In genomic region chr1:8051650-8052049, GRCh38 we compare ENCODE assay signal across 28 cellular contexts.
"Had no signal": no experiment of that assay in that cellular context is flagged by ENCODE, and none has a peak within 500 bp of the region (broad histone marks: within the 10 kb centered on the region; RNA-seq: fewer than 3 reads in every experiment).

No MANE protein-coding gene starts in this region.

- ATAC-seq: activated CD8-positive, alpha-beta memory T cell treated with anti-CD3 and anti-CD28 coated beads, Interleukin-2, amount 10 ng/mL, durations not matched to agents 7 days and 5 days; activated CD8-positive, alpha-beta T cell treated with anti-CD3 and anti-CD28 coated beads, Interleukin-2, amount 10 ng/mL, durations not matched to agents 7 days and 5 days; gastrocnemius medialis; mucosa of descending colon; WTC11 had no signal

- H3K79me2 ChIP-seq: hepatocyte, parathyroid adenoma had no signal

- H3K27me3 Mint-ChIP-seq: activated CD8-positive, alpha-beta memory T cell treated with anti-CD3 and anti-CD28 coated beads, Interleukin-2, amount 10 ng/mL, durations not matched to agents 7 days and 5 days; activated naive CD8-positive, alpha-beta T cell had no signal

- H3K9me3 Mint-ChIP-seq: activated T-helper 2 cell treated with anti-CD3 and anti-CD28 coated beads, Interferon-gamma antibody, Interleukin-2, Interleukin-4, amounts not matched to agents 10 μg/mL and 5 μg/mL and 100 μg/mL, durations not matched to agents 14 hours and 24 hours and 36 hours; central memory CD8-positive, alpha-beta T cell; WTC11 had no signal

- H3K4me1 Mint-ChIP-seq: central memory CD8-positive, alpha-beta T cell; WTC11 had no signal

- H3K4me1 ChIP-seq: parathyroid adenoma had no signal

- H3K36me3 ChIP-seq: gastrocnemius medialis, left ventricle myocardium inferior, right atrium auricular region, thoracic aorta, upper lobe of left lung, vagina had no signal

- H3K4me3 Mint-ChIP-seq: activated CD8-positive, alpha-beta memory T cell treated with anti-CD3 and anti-CD28 coated beads, Interleukin-2, amount 10 ng/mL, durations not matched to agents 7 days and 5 days; activated CD8-positive, alpha-beta T cell treated with anti-CD3 and anti-CD28 coated beads, Interleukin-2, amount 10 ng/mL, durations not matched to agents 7 days and 5 days; activated naive CD8-positive, alpha-beta T cell; central memory CD8-positive, alpha-beta T cell; WTC11 had no signal

- DNase-seq: activated CD4-positive, alpha-beta T cell treated with anti-CD3 and anti-CD28 coated beads for 1 hour; activated CD4-positive, alpha-beta T cell treated with anti-CD3 and anti-CD28 coated beads, Interleukin-2, amount 50 U/mL, for 1 hour; activated CD8-positive, alpha-beta memory T cell treated with anti-CD3 and anti-CD28 coated beads, Interleukin-2, amount 10 ng/mL, durations not matched to agents 7 days and 5 days; activated CD8-positive, alpha-beta T cell treated with anti-CD3 and anti-CD28 coated beads, Interleukin-2, amount 10 ng/mL, durations not matched to agents 7 days and 5 days; activated T-cell treated with anti-CD3 and anti-CD28 coated beads, Interleukin-2, amount 50 U/mL, for 48 hours; anterior cingulate cortex; dermis blood vessel endothelial cell; effector CD8-positive, alpha-beta T cell; gastrocnemius medialis; islet precursor cell; left ventricle myocardium inferior; mucosa of descending colon; nucleus accumbens; stimulated activated CD4-positive, alpha-beta T cell treated with anti-CD3 and anti-CD28 coated beads, Interleukin-2, amount 100 ng/mL, for 48 hours; stimulated activated naive CD4-positive, alpha-beta T cell treated with Interleukin-2 at 50 U/mL for 16 hours; T-helper 2 cell; upper lobe of left lung had no signal

- H2AFZ ChIP-seq: hepatocyte, parathyroid adenoma had no signal

- H3K27ac ChIP-seq: epithelial cell of prostate, gastrocnemius medialis, hepatocyte, left ventricle myocardium inferior, parathyroid adenoma, right atrium auricular region, thoracic aorta, upper lobe of left lung, vagina had no signal

- H3K27me3 ChIP-seq: gastrocnemius medialis, hepatocyte, right atrium auricular region, upper lobe of left lung, vagina had no signal

- H3K27ac Mint-ChIP-seq: activated CD8-positive, alpha-beta memory T cell treated with anti-CD3 and anti-CD28 coated beads, Interleukin-2, amount 10 ng/mL, durations not matched to agents 7 days and 5 days; activated CD8-positive, alpha-beta T cell treated with anti-CD3 and anti-CD28 coated beads, Interleukin-2, amount 10 ng/mL, durations not matched to agents 7 days and 5 days; activated naive CD8-positive, alpha-beta T cell; activated T-helper 2 cell treated with anti-CD3 and anti-CD28 coated beads, Interferon-gamma antibody, Interleukin-2, Interleukin-4, amounts not matched to agents 10 μg/mL and 5 μg/mL and 100 μg/mL, durations not matched to agents 14 hours and 24 hours and 36 hours; WTC11 had no signal

- H3K36me3 Mint-ChIP-seq: activated CD8-positive, alpha-beta memory T cell treated with anti-CD3 and anti-CD28 coated beads, Interleukin-2, amount 10 ng/mL, durations not matched to agents 7 days and 5 days; WTC11 had no signal

- H3K9me3 ChIP-seq: gastrocnemius medialis, left ventricle myocardium inferior, mucosa of descending colon, right atrium auricular region, thoracic aorta, upper lobe of left lung, vagina had no signal

- H3K4me3 ChIP-seq: gastrocnemius medialis, hepatocyte, left ventricle myocardium inferior, lung, mucosa of descending colon, right atrium auricular region, thoracic aorta, upper lobe of left lung, vagina had no signal

- H3K4me2 ChIP-seq: hepatocyte had no signal
